1 cellular context compared by ENCODE assay signal in genomic region chr3:16910207-16910606, GRCh38.
TF ChIP-seq lines count a peak whose summit lies in the region.

No MANE protein-coding gene starts in this region.

TF ChIP-seq in WTC11, 78 proteins besides CTCF, POLR2A, EP300 and RAD21 (continued from another document):
- TF ChIP-seq AFF4 (CRISPR knock-in tag; IDR thresholded peaks at IDR 0.05; ENCODE audit: borderline replicate concordance) (no peak), SMAD4 (CRISPR knock-in tag; IDR thresholded peaks at IDR 0.05) (no peak), PREB (CRISPR knock-in tag; IDR thresholded peaks at IDR 0.05; ENCODE audit: borderline replicate concordance) (no peak), NR2C2 (CRISPR knock-in tag; IDR thresholded peaks at IDR 0.05) (no peak), ZBTB43 (CRISPR knock-in tag; IDR thresholded peaks at IDR 0.05) (no peak)
TF ChIP-seq in WTC11: peak in this region for 0.
